Comparison of ENCODE assay signal across 7 cellular contexts in genomic region chr2:7193457-7193856, GRCh38.
"Had no signal": no experiment of that assay in that cellular context is flagged by ENCODE, and none has a peak within 500 bp of the region (broad histone marks: within the 10 kb centered on the region; RNA-seq: fewer than 3 reads in every experiment).

No MANE protein-coding gene starts in this region.

- H3K4me2 ChIP-seq: GM23338 had no signal

- DNase-seq: H9, HCEC 1CT, KBM-7 had no signal

- FAIRE-seq: H1, H54, HTR-8/SVneo had no signal

- H3K27ac Mint-ChIP-seq: GM23338, H9 had no signal

- H2AFZ ChIP-seq: GM23338 had no signal

- H3K4me3 Mint-ChIP-seq: GM23338, H9 had no signal

- ATAC-seq: GM23338 had no signal

- H3K4me3 ChIP-seq: GM23338 had no signal
